23 cellular contexts compared by ENCODE assay signal in the genomic region with DNA sequence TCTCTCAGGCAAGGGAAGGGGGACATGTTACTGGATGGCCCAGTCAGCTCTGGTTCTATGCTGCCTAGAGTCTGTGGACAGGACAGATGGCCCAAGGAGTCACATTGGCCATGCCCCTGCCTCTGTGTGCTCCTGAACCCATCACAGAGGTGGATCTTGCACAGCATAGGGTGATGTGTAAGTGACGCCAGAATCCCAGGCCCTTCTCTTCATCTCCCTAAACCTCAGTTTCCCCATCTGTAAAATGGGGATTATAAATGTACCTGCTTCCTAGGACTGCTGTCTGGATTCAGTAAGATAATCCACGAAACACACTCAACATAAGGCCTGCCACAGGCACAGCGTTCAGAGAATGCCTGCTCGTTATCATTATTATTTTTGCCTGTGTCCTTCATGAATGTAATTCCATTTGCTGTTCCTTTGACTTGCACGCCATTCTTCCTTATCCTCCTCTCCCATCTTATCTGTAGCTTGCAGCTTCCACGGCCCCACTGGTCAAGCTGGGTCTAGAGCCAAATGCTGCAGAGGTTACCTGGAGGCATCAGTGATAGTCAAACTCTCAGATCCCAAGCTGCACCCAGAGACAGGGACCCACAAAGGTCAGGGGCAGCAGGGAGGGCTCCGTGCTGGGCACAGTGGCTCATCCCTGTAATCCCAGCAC.
"Had no signal": no experiment of that assay in that cellular context is flagged by ENCODE, and none has a peak within 500 bp of the region (broad histone marks: within the 10 kb centered on the region; RNA-seq: fewer than 3 reads in every experiment).

No MANE protein-coding gene starts in this region.

- H3K4me2 ChIP-seq: neural progenitor cell had no signal

- H3K27me3 ChIP-seq: heart left ventricle, neural progenitor cell, pancreas, upper lobe of left lung, uterus had no signal

- H3K4me1 ChIP-seq: psoas muscle, upper lobe of left lung, uterus had no signal

- H3K27ac ChIP-seq: coronary artery, heart left ventricle, neural progenitor cell, pancreas, psoas muscle, upper lobe of left lung, uterus had no signal

- FAIRE-seq: frontal cortex, pancreas had no signal

- ATAC-seq: esophagus mucosa, heart left ventricle, left colon, left ventricle myocardium superior, pancreas, psoas muscle, sciatic nerve had no signal

- H3K9ac ChIP-seq: neural progenitor cell had no signal

- H2AFZ ChIP-seq: neural progenitor cell had no signal

- H3K9me3 ChIP-seq: heart left ventricle, pancreas, psoas muscle, upper lobe of left lung, uterus had no signal

- H3K36me3 ChIP-seq: heart left ventricle, neural progenitor cell, pancreas, upper lobe of left lung, uterus had no signal

- DNase-seq: effector CD4-positive, alpha-beta T cell; endodermal cell; heart left ventricle; hippocampal formation; left colon; left ventricle myocardium superior; mesenchymal stem cell; midbrain; occipital lobe; pancreas; psoas muscle; retina; stimulated activated CD4-positive, alpha-beta T cell treated with anti-CD3 and anti-CD28 coated beads, Interleukin-12 subunit alpha, Interleukin-12 subunit beta, amount 100 ng/mL, for 4 hours; stimulated activated CD4-positive, alpha-beta T cell treated with anti-CD3 and anti-CD28 coated beads, Interleukin-2, amount 100 ng/mL, for 48 hours; stimulated activated naive CD4-positive, alpha-beta T cell treated with Interleukin-2 at 50 U/mL for 16 hours; upper lobe of left lung; uterus had no signal

- H3K4me3 ChIP-seq: coronary artery, heart left ventricle, lung, neural progenitor cell, pancreas, psoas muscle, upper lobe of left lung, uterus had no signal
